Comparison of ENCODE assay signal across 2 cellular contexts in genomic region chr14:67622675-67623074, GRCh38.
TF ChIP-seq lines count a peak whose summit lies in the region.

No MANE protein-coding gene starts in this region.

TF ChIP-seq in A549, 52 proteins besides CTCF, POLR2A, EP300 and RAD21:
- TF ChIP-seq KDM5A (IDR thresholded peaks at IDR 0.05) (no peak), MAFK (IDR thresholded peaks at IDR 0.05; ENCODE audit: partially characterized antibody) (no peak), ZFP36 (IDR thresholded peaks at IDR 0.05; ENCODE audit: borderline replicate concordance, partially characterized antibody) (no peak), ZSCAN20 (CRISPR knock-in tag; IDR thresholded peaks at IDR 0.05) (no peak), NPAS2 (CRISPR knock-in tag; IDR thresholded peaks at IDR 0.05; ENCODE audit: borderline replicate concordance) (no peak), NR3C1 (IDR thresholded peaks at IDR 0.05) (no peak), JUN (IDR thresholded peaks at IDR 0.05) (no peak), RNF2 (IDR thresholded peaks at IDR 0.05; ENCODE audit: borderline replicate concordance, low read depth) (no peak), HOXA7 (CRISPR knock-in tag; IDR thresholded peaks at IDR 0.05) (no peak), FOSB (CRISPR knock-in tag; IDR thresholded peaks at IDR 0.05) (no peak), HMGXB4 (CRISPR knock-in tag; IDR thresholded peaks at IDR 0.05; ENCODE audit: borderline replicate concordance) (no peak), PBX3 (IDR thresholded peaks at IDR 0.05) (no peak), ESRRA (IDR thresholded peaks at IDR 0.05; ENCODE audit: borderline replicate concordance, low read length) (no peak), CHD4 (IDR thresholded peaks at IDR 0.05; ENCODE audit: borderline replicate concordance) (no peak), TFCP2L1 (CRISPR knock-in tag; IDR thresholded peaks at IDR 0.05) (no peak)

TF ChIP-seq in SK-N-SH, 30 proteins besides CTCF, POLR2A, EP300 and RAD21:
- TF ChIP-seq POLR2AphosphoS5 (IDR thresholded peaks at IDR 0.05; ENCODE audit: low read depth, low read length) (no peak), FOSL2 (IDR thresholded peaks at IDR 0.05; ENCODE audit: borderline replicate concordance, low read depth) (peak; percentile 35; the same call in 1 of the 2 replicates), IRF3 (IDR thresholded peaks at IDR 0.05; ENCODE audit: low read depth, low read length) (no peak), JUND (IDR thresholded peaks at IDR 0.05) (peak; percentile 18; the same call in 1 of the 2 replicates), PBX3 (IDR thresholded peaks at IDR 0.05) (peak; percentile 61), NRF1 (IDR thresholded peaks at IDR 0.05; ENCODE audit: low read depth, low read length) (no peak), TCF12 (IDR thresholded peaks at IDR 0.05) (peak; percentile 7; the same call in 1 of the 2 replicates)
- TF ChIP-seq, protein P1, sequence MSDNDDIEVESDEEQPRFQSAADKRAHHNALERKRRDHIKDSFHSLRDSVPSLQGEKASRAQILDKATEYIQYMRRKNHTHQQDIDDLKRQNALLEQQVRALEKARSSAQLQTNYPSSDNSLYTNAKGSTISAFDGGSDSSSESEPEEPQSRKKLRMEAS (IDR thresholded peaks at IDR 0.05; ENCODE audit: low read depth): peak; percentile 52; the same call in 1 of the 2 replicates
